20 cellular contexts compared by ENCODE assay signal in the genomic region with DNA sequence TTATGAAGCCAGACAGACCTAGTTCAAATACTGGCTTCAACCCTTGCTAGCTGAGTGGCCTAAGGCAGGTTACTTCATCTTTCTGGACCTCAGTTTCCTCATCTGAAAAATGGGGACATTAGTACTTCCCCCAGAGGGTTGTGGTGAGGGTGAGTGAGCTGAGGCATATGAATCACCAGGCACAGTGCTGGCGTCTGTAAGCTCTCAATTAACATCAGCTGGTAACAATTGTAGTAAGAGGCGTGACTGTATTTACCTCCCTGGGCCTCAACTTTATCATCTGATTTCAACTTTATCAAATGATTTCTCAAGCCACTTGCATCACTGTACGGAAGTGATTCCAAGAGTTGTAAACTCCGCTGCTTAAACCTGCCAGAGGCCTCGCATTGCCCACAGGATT. TPM values are rescaled to one million over a fixed set of nuclear protein-coding genes. Genes with fewer than 3 reads are reported as not detected.
DNase-seq lines count a peak whose midpoint lies in the region; ATAC-seq and TF ChIP-seq lines count a peak whose summit lies in the region.
"Had no signal": no experiment of that assay in that cellular context is flagged by ENCODE, and none has a peak within 500 bp of the region (broad histone marks: within the 10 kb centered on the region; RNA-seq: fewer than 3 reads in every experiment).

No MANE protein-coding gene starts in this region.

- peaks cover 8% of the 10 kb centered on the region for H3K27me3 Mint-ChIP-seq in nephron (ENCODE audit: low read depth)

- TF ChIP-seq CTCF in nephron (IDR thresholded peaks at IDR 0.05; ENCODE audit: unreplicated experiment in 3 of 3): no peak

- H3K36me3 Mint-ChIP-seq in nephron (ENCODE audit: low read depth): no peaks in the 10 kb centered on the region

- peaks cover 62% of the 10 kb centered on the region for H3K4me1 Mint-ChIP-seq in nephron
- H3K4me1 Mint-ChIP-seq: activated CD4-positive, alpha-beta memory T cell treated with anti-CD3 and anti-CD28 coated beads, Interleukin-2, amount 10 ng/mL, durations not matched to agents 7 days and 5 days had no signal

- no peak overlapping the region for H3K4me3 Mint-ChIP-seq in nephron
- H3K4me3 Mint-ChIP-seq: activated CD4-positive, alpha-beta memory T cell treated with anti-CD3 and anti-CD28 coated beads, Interleukin-2, amount 10 ng/mL, durations not matched to agents 7 days and 5 days; activated T-helper 1 cell treated with anti-CD3 and anti-CD28 coated beads, Interleukin-12 subunit alpha, Interleukin-12 subunit beta, Interleukin-2, Interleukin-4 antibody, amounts not matched to agents 30 ng/mL and 10 ng/mL and 1 ng/mL, durations not matched to agents 14 hours and 24 hours and 36 hours; GM23338 had no signal

- H3K9me3 Mint-ChIP-seq in nephron: no peaks in the 10 kb centered on the region
- H3K9me3 Mint-ChIP-seq: activated T-helper 1 cell treated with anti-CD3 and anti-CD28 coated beads, Interleukin-12 subunit alpha, Interleukin-12 subunit beta, Interleukin-2, Interleukin-4 antibody, amounts not matched to agents 30 ng/mL and 10 ng/mL and 1 ng/mL, durations not matched to agents 14 hours and 24 hours and 36 hours had no signal

- H3K27ac Mint-ChIP-seq in nephron: peak overlapping the region; percentile 21 to 97 (median 22)
- H3K27ac Mint-ChIP-seq: activated CD4-positive, alpha-beta memory T cell treated with anti-CD3 and anti-CD28 coated beads, Interleukin-2, amount 10 ng/mL, durations not matched to agents 7 days and 5 days; activated T-helper 1 cell treated with anti-CD3 and anti-CD28 coated beads, Interleukin-12 subunit alpha, Interleukin-12 subunit beta, Interleukin-2, Interleukin-4 antibody, amounts not matched to agents 30 ng/mL and 10 ng/mL and 1 ng/mL, durations not matched to agents 14 hours and 24 hours and 36 hours; GM23338 had no signal

- ATAC-seq in esophagus mucosa: peak; percentile 44
- ATAC-seq: GM23338, left lobe of liver had no signal

- DNase-seq in AG20443 (ENCODE audit: low spot score) (peak; percentile 86), LHCN-M2 (ENCODE audit: low read depth) (peak; percentile 46), NCI-H2029 (lab: John Stamatoyannopoulos, UW) (no peak), NK-92 (lab: John Stamatoyannopoulos, UW; ENCODE audit: unreplicated experiment) (no peak), hepatic stellate cell (ENCODE audit: low spot score) (no peak), COR-L47 (lab: John Stamatoyannopoulos, UW) (no peak)
- DNase-seq: activated CD4-positive, alpha-beta memory T cell treated with anti-CD3 and anti-CD28 coated beads, Interleukin-2, amount 10 ng/mL, durations not matched to agents 7 days and 5 days; amniotic stem cell; C1 segment of cervical spinal cord; DMS79 treated with DMSO at 0.1 percent for 48 hours; NCI-H2029 treated with DMSO at 0.1 percent for 48 hours; NCI-H82; posterior cingulate gyrus; stimulated activated CD4-positive, alpha-beta T cell treated with anti-CD3 and anti-CD28 coated beads, Interleukin-15, amount 100 ng/mL, for 24 hours; substantia nigra had no signal

RNA-seq across cellular contexts. Expression of a gene that starts 53.6 kb away (rescaled TPM):
- total RNA-seq in LHCN-M2 (2014; rRNA removed) (5.7 and 7.1 TPM in 2 replicates), esophagus mucosa (1.8 TPM)
- polyA plus RNA-seq in LHCN-M2 (2012): 4.2 TPM
- total RNA-seq: activated CD4-positive, alpha-beta memory T cell treated with anti-CD3 and anti-CD28 coated beads, Interleukin-2, amount 10 ng/mL, durations not matched to agents 7 days and 5 days; activated T-helper 1 cell treated with anti-CD3 and anti-CD28 coated beads, Interleukin-12 subunit alpha, Interleukin-12 subunit beta, Interleukin-2, Interleukin-4 antibody, amounts not matched to agents 30 ng/mL and 10 ng/mL and 1 ng/mL, durations not matched to agents 14 hours and 24 hours and 36 hours had no signal

Comparison
In these comparisons a context has a peak if more than half of its experiments do, and no peak if none do; other contexts are left out.
1. DNase-seq: peak in AG20443 (single experiment) and LHCN-M2 (single experiment); none in NCI-H2029 (single experiment), NK-92 (single experiment), hepatic stellate cell (single experiment) and COR-L47 (single experiment).